Comparison of ENCODE assay signal across 14 cellular contexts in the genomic region with DNA sequence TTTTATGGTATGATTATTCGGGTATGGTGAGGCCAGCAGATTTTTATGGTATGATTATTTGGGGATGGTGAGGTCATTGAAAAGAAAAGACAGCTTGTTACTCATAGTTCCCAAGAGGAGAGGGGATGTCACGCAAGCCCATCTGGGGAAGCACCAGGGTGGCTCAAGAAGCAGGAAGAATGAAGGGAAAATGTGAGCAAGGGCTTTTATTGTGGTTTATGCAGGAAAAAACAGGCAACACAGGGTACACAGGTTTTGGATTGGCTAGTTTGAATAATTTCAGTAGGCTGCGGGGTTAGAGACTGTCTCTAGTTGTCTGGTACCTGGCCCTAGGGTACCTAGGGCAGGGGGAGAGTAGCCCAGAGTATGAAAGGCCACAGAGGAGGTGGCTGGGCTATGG. TPM values are rescaled to one million over a fixed set of nuclear protein-coding genes. Genes with fewer than 3 reads are reported as not detected.
DNase-seq lines count a peak whose midpoint lies in the region; ATAC-seq, FAIRE-seq and TF ChIP-seq lines count a peak whose summit lies in the region.
"Had no signal": no experiment of that assay in that cellular context is flagged by ENCODE, and none has a peak within 500 bp of the region (broad histone marks: within the 10 kb centered on the region; RNA-seq: fewer than 3 reads in every experiment).

No MANE protein-coding gene starts in this region.

- no peak overlapping the region for H3K4me3 Mint-ChIP-seq in activated CD8-positive, alpha-beta T cell treated with anti-CD3 and anti-CD28 coated beads for 36 hours
- no peak overlapping the region for H3K4me3 Mint-ChIP-seq in activated CD8-positive, alpha-beta T cell treated with anti-CD3 and anti-CD28 coated beads, Interleukin-2, amount 10 ng/mL, durations not matched to agents 7 days and 5 days
- no peak overlapping the region for H3K4me3 Mint-ChIP-seq in stimulated activated effector memory CD8-positive, alpha-beta T cell treated with anti-CD3 and anti-CD28 coated beads, Interleukin-12 subunit alpha, Interleukin-12 subunit beta, amount 100 ng/mL, for 72 hours
- H3K4me3 Mint-ChIP-seq in Calu3 (ENCODE audit: low read depth, unreplicated experiment), result no peak overlapping the region
- H3K4me3 Mint-ChIP-seq: B cell had no signal

- DNase-seq in activated CD8-positive, alpha-beta T cell treated with anti-CD3 and anti-CD28 coated beads for 36 hours, result peak; percentile 52
- no peak for DNase-seq in activated CD8-positive, alpha-beta T cell treated with anti-CD3 and anti-CD28 coated beads, Interleukin-2, amount 10 ng/mL, durations not matched to agents 7 days and 5 days
- DNase-seq in cardiac fibroblast (ENCODE audit: low read depth in 2 of 2) (peak; percentile 35 to 98), Calu3 (no peak), frontal cortex (ENCODE audit: low spot score in 2 of 2) (no peak)
- no peak for DNase-seq in stimulated activated effector memory CD8-positive, alpha-beta T cell treated with anti-CD3 and anti-CD28 coated beads, Interleukin-12 subunit alpha, Interleukin-12 subunit beta, amount 100 ng/mL, for 72 hours (ENCODE audit: low spot score in 2 of 2)
- DNase-seq: cortex of kidney, NCI-H1436 treated with DMSO at 0.1 percent for 48 hours, ovary had no signal

- no TSS peak for BruUV-seq in Calu3 (replicated peaks; lab: Mats Ljungman, UMichigan)

- H3K9me3 Mint-ChIP-seq in activated CD8-positive, alpha-beta T cell treated with anti-CD3 and anti-CD28 coated beads for 36 hours, result no peaks in the 10 kb centered on the region
- no peaks in the 10 kb centered on the region for H3K9me3 Mint-ChIP-seq in activated CD8-positive, alpha-beta T cell treated with anti-CD3 and anti-CD28 coated beads, Interleukin-2, amount 10 ng/mL, durations not matched to agents 7 days and 5 days (ENCODE audit: insufficient read depth)
- no peaks in the 10 kb centered on the region for H3K9me3 Mint-ChIP-seq in stimulated activated effector memory CD8-positive, alpha-beta T cell treated with anti-CD3 and anti-CD28 coated beads, Interleukin-12 subunit alpha, Interleukin-12 subunit beta, amount 100 ng/mL, for 72 hours
- no peaks in the 10 kb centered on the region for H3K9me3 Mint-ChIP-seq in Calu3 (ENCODE audit: low read depth, unreplicated experiment)

- intact Hi-C loops in activated CD8-positive, alpha-beta T cell treated with anti-CD3 and anti-CD28 coated beads for 36 hours (cut with micrococcal nuclease), result no loop called here
- intact Hi-C loops in Calu3 (cut with micrococcal nuclease; ENCODE audit: unreplicated experiment), result no loop called here

- TF ChIP-seq CTCF in activated CD8-positive, alpha-beta T cell treated with anti-CD3 and anti-CD28 coated beads for 36 hours (IDR thresholded peaks at IDR 0.05), result no peak
- TF ChIP-seq CTCF in cardiac fibroblast (IDR thresholded peaks at IDR 0.05; ENCODE audit: low read depth, low read length) (no peak), Calu3 (IDR thresholded peaks at IDR 0.05; ENCODE audit: unreplicated experiment) (no peak)

- POLR2A ChIA-PET in activated CD8-positive, alpha-beta T cell treated with anti-CD3 and anti-CD28 coated beads for 36 hours (lab: Charles Lee), result no interaction called here
- POLR2A ChIA-PET in activated CD8-positive, alpha-beta T cell treated with anti-CD3 and anti-CD28 coated beads, Interleukin-2, amount 10 ng/mL, durations not matched to agents 7 days and 5 days (lab: Charles Lee), result no interaction called here

- H3K4me1 Mint-ChIP-seq in activated CD8-positive, alpha-beta T cell treated with anti-CD3 and anti-CD28 coated beads for 36 hours (ENCODE audit: low read depth), result peaks cover 24% of the 10 kb centered on the region
- H3K4me1 Mint-ChIP-seq in activated CD8-positive, alpha-beta T cell treated with anti-CD3 and anti-CD28 coated beads, Interleukin-2, amount 10 ng/mL, durations not matched to agents 7 days and 5 days (ENCODE audit: low read depth), result peaks cover 7% of the 10 kb centered on the region
- H3K4me1 Mint-ChIP-seq in stimulated activated effector memory CD8-positive, alpha-beta T cell treated with anti-CD3 and anti-CD28 coated beads, Interleukin-12 subunit alpha, Interleukin-12 subunit beta, amount 100 ng/mL, for 72 hours, result peaks cover 9% of the 10 kb centered on the region
- H3K4me1 Mint-ChIP-seq in Calu3 (ENCODE audit: low read depth, unreplicated experiment), result no peaks in the 10 kb centered on the region
- H3K4me1 Mint-ChIP-seq: B cell had no signal

- ATAC-seq in activated CD8-positive, alpha-beta T cell treated with anti-CD3 and anti-CD28 coated beads for 36 hours, result peak; percentile 74
- ATAC-seq in activated CD8-positive, alpha-beta T cell treated with anti-CD3 and anti-CD28 coated beads, Interleukin-2, amount 10 ng/mL, durations not matched to agents 7 days and 5 days, result no peak
- ATAC-seq in HG03442 (IDR thresholded peaks at IDR 0.05; ENCODE audit: unreplicated experiment), result peak; percentile 44
- peak; percentile 78 for ATAC-seq in stimulated activated effector memory CD8-positive, alpha-beta T cell treated with anti-CD3 and anti-CD28 coated beads, Interleukin-12 subunit alpha, Interleukin-12 subunit beta, amount 100 ng/mL, for 72 hours
- no peak for ATAC-seq in GM21576 (IDR thresholded peaks at IDR 0.05; ENCODE audit: unreplicated experiment)

- H3K36me3 Mint-ChIP-seq in activated CD8-positive, alpha-beta T cell treated with anti-CD3 and anti-CD28 coated beads for 36 hours (ENCODE audit: low read depth), result peaks cover 30% of the 10 kb centered on the region
- H3K36me3 Mint-ChIP-seq in activated CD8-positive, alpha-beta T cell treated with anti-CD3 and anti-CD28 coated beads, Interleukin-2, amount 10 ng/mL, durations not matched to agents 7 days and 5 days (ENCODE audit: low read depth), result peaks cover 11% of the 10 kb centered on the region
- peaks cover 40% of the 10 kb centered on the region for H3K36me3 Mint-ChIP-seq in stimulated activated effector memory CD8-positive, alpha-beta T cell treated with anti-CD3 and anti-CD28 coated beads, Interleukin-12 subunit alpha, Interleukin-12 subunit beta, amount 100 ng/mL, for 72 hours
- no peaks in the 10 kb centered on the region for H3K36me3 Mint-ChIP-seq in Calu3 (ENCODE audit: insufficient read depth, unreplicated experiment)

- no peak overlapping the region for H3K4me3 ChIP-seq in cardiac fibroblast (replicated peaks in 1 of 2; ENCODE audit: low read depth in 2 of 2, low read length in 2 of 2)
- H3K4me3 ChIP-seq: ovary had no signal

- CTCF ChIA-PET in activated CD8-positive, alpha-beta T cell treated with anti-CD3 and anti-CD28 coated beads for 36 hours (lab: Charles Lee), result no interaction called here
- CTCF ChIA-PET in activated CD8-positive, alpha-beta T cell treated with anti-CD3 and anti-CD28 coated beads, Interleukin-2, amount 10 ng/mL, durations not matched to agents 7 days and 5 days (lab: Charles Lee), result no interaction called here
- CTCF ChIA-PET in Calu3 (lab: Charles Lee), result no interaction called here

- H3K27me3 Mint-ChIP-seq in activated CD8-positive, alpha-beta T cell treated with anti-CD3 and anti-CD28 coated beads for 36 hours, result no peaks in the 10 kb centered on the region
- no peaks in the 10 kb centered on the region for H3K27me3 Mint-ChIP-seq in activated CD8-positive, alpha-beta T cell treated with anti-CD3 and anti-CD28 coated beads, Interleukin-2, amount 10 ng/mL, durations not matched to agents 7 days and 5 days (ENCODE audit: low read depth)
- H3K27me3 Mint-ChIP-seq in Calu3 (ENCODE audit: unreplicated experiment), result no peaks in the 10 kb centered on the region
- H3K27me3 Mint-ChIP-seq: B cell had no signal

- FAIRE-seq in frontal cortex (lab: Jason Lieb, UNC), result no peak
- FAIRE-seq: GM12891, H54 had no signal

- peak overlapping the region; percentile 88 for H3K27ac Mint-ChIP-seq in activated CD8-positive, alpha-beta T cell treated with anti-CD3 and anti-CD28 coated beads for 36 hours
- H3K27ac Mint-ChIP-seq in activated CD8-positive, alpha-beta T cell treated with anti-CD3 and anti-CD28 coated beads, Interleukin-2, amount 10 ng/mL, durations not matched to agents 7 days and 5 days, result no peak overlapping the region
- H3K27ac Mint-ChIP-seq in stimulated activated effector memory CD8-positive, alpha-beta T cell treated with anti-CD3 and anti-CD28 coated beads, Interleukin-12 subunit alpha, Interleukin-12 subunit beta, amount 100 ng/mL, for 72 hours, result peak overlapping the region; percentile 83
- H3K27ac Mint-ChIP-seq in Calu3 (ENCODE audit: unreplicated experiment), result no peak overlapping the region
- H3K27ac Mint-ChIP-seq: B cell had no signal

RNA-seq across cellular contexts. Expression of a gene that starts 26.8 kb away (rescaled TPM):
- total RNA-seq in activated CD8-positive, alpha-beta T cell treated with anti-CD3 and anti-CD28 coated beads for 36 hours, result under 1 TPM; 0.38 to 0.65 TPM
- not detected for total RNA-seq in activated CD8-positive, alpha-beta T cell treated with anti-CD3 and anti-CD28 coated beads, Interleukin-2, amount 10 ng/mL, durations not matched to agents 7 days and 5 days
- total RNA-seq in Calu3 (2022), result not detected in 2 replicates
- total RNA-seq in frontal cortex, result 98.6 TPM
- total RNA-seq: B cell had no signal

Comparison
In these comparisons a context has a peak if more than half of its experiments do, and no peak if none do; other contexts are left out.
1. ATAC-seq: peak in activated CD8-positive, alpha-beta T cell treated with anti-CD3 and anti-CD28 coated beads for 36 hours (single experiment), HG03442 (single experiment) and stimulated activated effector memory CD8-positive, alpha-beta T cell treated with anti-CD3 and anti-CD28 coated beads, Interleukin-12 subunit alpha, Interleukin-12 subunit beta, amount 100 ng/mL, for 72 hours (single experiment); none in activated CD8-positive, alpha-beta T cell treated with anti-CD3 and anti-CD28 coated beads, Interleukin-2, amount 10 ng/mL, durations not matched to agents 7 days and 5 days (single experiment) and GM21576 (single experiment).
2. DNase-seq: peak in activated CD8-positive, alpha-beta T cell treated with anti-CD3 and anti-CD28 coated beads for 36 hours (single experiment) and cardiac fibroblast (2 of 2); none in activated CD8-positive, alpha-beta T cell treated with anti-CD3 and anti-CD28 coated beads, Interleukin-2, amount 10 ng/mL, durations not matched to agents 7 days and 5 days (single experiment), stimulated activated effector memory CD8-positive, alpha-beta T cell treated with anti-CD3 and anti-CD28 coated beads, Interleukin-12 subunit alpha, Interleukin-12 subunit beta, amount 100 ng/mL, for 72 hours (0 of 2), Calu3 (single experiment) and frontal cortex (0 of 2).
3. H3K27ac Mint-ChIP-seq: peak in activated CD8-positive, alpha-beta T cell treated with anti-CD3 and anti-CD28 coated beads for 36 hours (single experiment) and stimulated activated effector memory CD8-positive, alpha-beta T cell treated with anti-CD3 and anti-CD28 coated beads, Interleukin-12 subunit alpha, Interleukin-12 subunit beta, amount 100 ng/mL, for 72 hours (single experiment); none in activated CD8-positive, alpha-beta T cell treated with anti-CD3 and anti-CD28 coated beads, Interleukin-2, amount 10 ng/mL, durations not matched to agents 7 days and 5 days (single experiment) and Calu3 (single experiment).
4. RNA of a gene that starts 26.8 kb away (total RNA-seq): 98.6 TPM in frontal cortex (single experiment); 0.38 to 0.65 TPM in activated CD8-positive, alpha-beta T cell treated with anti-CD3 and anti-CD28 coated beads for 36 hours, not detected in activated CD8-positive, alpha-beta T cell treated with anti-CD3 and anti-CD28 coated beads, Interleukin-2, amount 10 ng/mL, durations not matched to agents 7 days and 5 days and not detected in Calu3; every median in the first group is over 10 times any median in the second.